In genomic region chr6:97412511-97412910, GRCh38 we compare ENCODE assay signal across 36 cellular contexts.
"Had no signal": no experiment of that assay in that cellular context is flagged by ENCODE, and none has a peak within 500 bp of the region (broad histone marks: within the 10 kb centered on the region; RNA-seq: fewer than 3 reads in every experiment).

No MANE protein-coding gene starts in this region.

- H3K4me1 Mint-ChIP-seq: activated CD4-positive, alpha-beta T cell treated with anti-CD3 and anti-CD28 coated beads for 36 hours; activated CD4-positive, alpha-beta T cell treated with anti-CD3 and anti-CD28 coated beads, Interleukin-2, amount 10 ng/mL, durations not matched to agents 24 days and 14 days; activated CD8-positive, alpha-beta memory T cell treated with anti-CD3 and anti-CD28 coated beads, Interleukin-2, amount 10 ng/mL, durations not matched to agents 7 days and 5 days; activated naive CD4-positive, alpha-beta T cell treated with anti-CD3 and anti-CD28 coated beads, Interleukin-2, amount 50 U/mL, for 24 hours; activated naive CD8-positive, alpha-beta T cell treated with anti-CD3 and anti-CD28 coated beads for 36 hours; activated naive CD8-positive, alpha-beta T cell treated with anti-CD3 and anti-CD28 coated beads, Interleukin-2, amount 50 U/mL, for 24 hours; T-helper 17 cell had no signal

- H3K27me3 ChIP-seq: adrenal gland, body of pancreas, esophagus muscularis mucosa, foreskin keratinocyte, gastrocnemius medialis, heart left ventricle had no signal

- DNase-seq: activated CD4-positive, alpha-beta memory T cell treated with anti-CD3 and anti-CD28 coated beads for 36 hours; activated CD4-positive, alpha-beta T cell treated with anti-CD3 and anti-CD28 coated beads for 36 hours; activated CD4-positive, alpha-beta T cell treated with anti-CD3 and anti-CD28 coated beads, Interleukin-2, amount 10 ng/mL, durations not matched to agents 24 days and 14 days; activated CD4-positive, CD25-positive, alpha-beta regulatory T cell; activated CD4-positive, CD25-positive, alpha-beta regulatory T cell treated with anti-CD3 and anti-CD28 coated beads, Interleukin-2, amount 50 U/mL, for 72 hours; activated CD8-positive, alpha-beta memory T cell treated with anti-CD3 and anti-CD28 coated beads, Interleukin-2, amount 10 ng/mL, durations not matched to agents 7 days and 5 days; activated CD8-positive, alpha-beta memory T cell treated with anti-CD3 and anti-CD28 coated beads, Interleukin-2, amount 50 U/mL, for 4 hours; activated CD8-positive, alpha-beta T cell treated with anti-CD3 and anti-CD28 coated beads, Interleukin-2, amount 10 ng/mL, durations not matched to agents 7 days and 5 days; activated effector memory CD4-positive, alpha-beta T cell treated with anti-CD3 and anti-CD28 coated beads, Interleukin-2, amount 50 U/mL, for 16 hours; activated naive CD4-positive, alpha-beta T cell treated with anti-CD3 and anti-CD28 coated beads for 36 hours; activated naive CD8-positive, alpha-beta T cell treated with anti-CD3 and anti-CD28 coated beads for 36 hours; activated naive CD8-positive, alpha-beta T cell treated with anti-CD3 and anti-CD28 coated beads, Interleukin-2, amount 50 U/mL, for 24 hours; activated T-cell treated with anti-CD3 and anti-CD28 coated beads, Interleukin-2, amount 50 U/mL, for 1 hour; activated T-cell treated with anti-CD3 and anti-CD28 coated beads, Interleukin-2, amount 50 U/mL, for 48 hours; adrenal gland; amygdala; aorta; body of pancreas; caudate nucleus; cortex of kidney; dermis blood vessel endothelial cell; effector CD4-positive, alpha-beta T cell; effector memory CD8-positive, alpha-beta T cell; erythroblast; foreskin keratinocyte; gastrocnemius medialis; glutamatergic neuron; heart left ventricle; T-helper 17 cell; T1000 had no signal

- ATAC-seq: activated CD4-positive, alpha-beta T cell treated with anti-CD3 and anti-CD28 coated beads for 36 hours; activated CD8-positive, alpha-beta memory T cell treated with anti-CD3 and anti-CD28 coated beads, Interleukin-2, amount 10 ng/mL, durations not matched to agents 7 days and 5 days; activated CD8-positive, alpha-beta T cell treated with anti-CD3 and anti-CD28 coated beads, Interleukin-2, amount 10 ng/mL, durations not matched to agents 7 days and 5 days; activated naive CD8-positive, alpha-beta T cell treated with anti-CD3 and anti-CD28 coated beads, Interleukin-2, amount 50 U/mL, for 24 hours; body of pancreas; effector memory CD8-positive, alpha-beta T cell; foreskin keratinocyte; gastrocnemius medialis; heart left ventricle; T-helper 17 cell had no signal

- H3K9me3 ChIP-seq: adrenal gland, body of pancreas, gastrocnemius medialis, heart left ventricle had no signal

- H3K27me3 Mint-ChIP-seq: activated naive CD8-positive, alpha-beta T cell treated with anti-CD3 and anti-CD28 coated beads, Interleukin-2, amount 50 U/mL, for 24 hours had no signal

- FAIRE-seq: colon had no signal

- H3K27ac Mint-ChIP-seq: activated CD4-positive, alpha-beta memory T cell treated with anti-CD3 and anti-CD28 coated beads for 36 hours; activated CD4-positive, alpha-beta T cell treated with anti-CD3 and anti-CD28 coated beads for 36 hours; activated CD4-positive, alpha-beta T cell treated with anti-CD3 and anti-CD28 coated beads, Interleukin-2, amount 10 ng/mL, durations not matched to agents 24 days and 14 days; activated CD8-positive, alpha-beta memory T cell treated with anti-CD3 and anti-CD28 coated beads, Interleukin-2, amount 10 ng/mL, durations not matched to agents 7 days and 5 days; activated CD8-positive, alpha-beta T cell treated with anti-CD3 and anti-CD28 coated beads, Interleukin-2, amount 10 ng/mL, durations not matched to agents 7 days and 5 days; activated naive CD4-positive, alpha-beta T cell treated with anti-CD3 and anti-CD28 coated beads for 36 hours; activated naive CD4-positive, alpha-beta T cell treated with anti-CD3 and anti-CD28 coated beads, Interleukin-2, amount 50 U/mL, for 24 hours; activated naive CD8-positive, alpha-beta T cell treated with anti-CD3 and anti-CD28 coated beads for 36 hours; activated naive CD8-positive, alpha-beta T cell treated with anti-CD3 and anti-CD28 coated beads, Interleukin-2, amount 50 U/mL, for 24 hours; activated T-helper 1 cell treated with anti-CD3 and anti-CD28 coated beads, Interleukin-12 subunit alpha, Interleukin-12 subunit beta, Interleukin-2, Interleukin-4 antibody, amounts not matched to agents 30 ng/mL and 10 ng/mL and 1 ng/mL, durations not matched to agents 14 hours and 24 hours and 36 hours; activated T-helper 2 cell treated with anti-CD3 and anti-CD28 coated beads, Interferon-gamma antibody, Interleukin-2, Interleukin-4, amounts not matched to agents 10 μg/mL and 5 μg/mL and 100 μg/mL, durations not matched to agents 14 hours and 24 hours and 36 hours; effector memory CD8-positive, alpha-beta T cell; T-helper 17 cell; T-helper 2 cell treated with Interferon-gamma antibody and Interleukin-4, amounts not matched to agents 5 μg/mL and 100 μg/mL, for 36 hours had no signal

- H3K36me3 ChIP-seq: adrenal gland, esophagus muscularis mucosa, gastrocnemius medialis, heart left ventricle had no signal

- H3K9me3 Mint-ChIP-seq: activated CD4-positive, alpha-beta memory T cell treated with anti-CD3 and anti-CD28 coated beads for 36 hours; activated CD4-positive, alpha-beta T cell treated with anti-CD3 and anti-CD28 coated beads, Interleukin-2, amount 10 ng/mL, durations not matched to agents 24 days and 14 days; activated naive CD4-positive, alpha-beta T cell treated with anti-CD3 and anti-CD28 coated beads for 36 hours; activated naive CD4-positive, alpha-beta T cell treated with anti-CD3 and anti-CD28 coated beads, Interleukin-2, amount 50 U/mL, for 24 hours; activated naive CD8-positive, alpha-beta T cell treated with anti-CD3 and anti-CD28 coated beads for 36 hours; activated T-helper 1 cell treated with anti-CD3 and anti-CD28 coated beads, Interleukin-12 subunit alpha, Interleukin-12 subunit beta, Interleukin-2, Interleukin-4 antibody, amounts not matched to agents 30 ng/mL and 10 ng/mL and 1 ng/mL, durations not matched to agents 14 hours and 24 hours and 36 hours; activated T-helper 2 cell treated with anti-CD3 and anti-CD28 coated beads, Interferon-gamma antibody, Interleukin-2, Interleukin-4, amounts not matched to agents 10 μg/mL and 5 μg/mL and 100 μg/mL, durations not matched to agents 14 hours and 24 hours and 36 hours; effector memory CD8-positive, alpha-beta T cell; T-helper 2 cell treated with Interferon-gamma antibody and Interleukin-4, amounts not matched to agents 5 μg/mL and 100 μg/mL, for 36 hours had no signal

- H3K27ac ChIP-seq: adrenal gland, body of pancreas, esophagus muscularis mucosa, foreskin keratinocyte, gastrocnemius medialis, heart left ventricle had no signal

- H3K4me3 ChIP-seq: adrenal gland, body of pancreas, esophagus muscularis mucosa, gastrocnemius medialis, heart left ventricle had no signal

- H3K36me3 Mint-ChIP-seq: activated CD4-positive, alpha-beta memory T cell treated with anti-CD3 and anti-CD28 coated beads for 36 hours; activated CD8-positive, alpha-beta memory T cell treated with anti-CD3 and anti-CD28 coated beads, Interleukin-2, amount 10 ng/mL, durations not matched to agents 7 days and 5 days; activated naive CD4-positive, alpha-beta T cell treated with anti-CD3 and anti-CD28 coated beads, Interleukin-2, amount 50 U/mL, for 24 hours; activated naive CD8-positive, alpha-beta T cell treated with anti-CD3 and anti-CD28 coated beads for 36 hours had no signal

- H3K4me3 Mint-ChIP-seq: activated CD4-positive, alpha-beta memory T cell treated with anti-CD3 and anti-CD28 coated beads for 36 hours; activated CD4-positive, alpha-beta T cell treated with anti-CD3 and anti-CD28 coated beads for 36 hours; activated CD4-positive, alpha-beta T cell treated with anti-CD3 and anti-CD28 coated beads, Interleukin-2, amount 10 ng/mL, durations not matched to agents 24 days and 14 days; activated CD8-positive, alpha-beta memory T cell treated with anti-CD3 and anti-CD28 coated beads, Interleukin-2, amount 10 ng/mL, durations not matched to agents 7 days and 5 days; activated CD8-positive, alpha-beta T cell treated with anti-CD3 and anti-CD28 coated beads, Interleukin-2, amount 10 ng/mL, durations not matched to agents 7 days and 5 days; activated naive CD4-positive, alpha-beta T cell treated with anti-CD3 and anti-CD28 coated beads for 36 hours; activated naive CD4-positive, alpha-beta T cell treated with anti-CD3 and anti-CD28 coated beads, Interleukin-2, amount 50 U/mL, for 24 hours; activated naive CD8-positive, alpha-beta T cell treated with anti-CD3 and anti-CD28 coated beads for 36 hours; activated naive CD8-positive, alpha-beta T cell treated with anti-CD3 and anti-CD28 coated beads, Interleukin-2, amount 50 U/mL, for 24 hours; activated T-helper 1 cell treated with anti-CD3 and anti-CD28 coated beads, Interleukin-12 subunit alpha, Interleukin-12 subunit beta, Interleukin-2, Interleukin-4 antibody, amounts not matched to agents 30 ng/mL and 10 ng/mL and 1 ng/mL, durations not matched to agents 14 hours and 24 hours and 36 hours; effector memory CD8-positive, alpha-beta T cell; T-helper 2 cell treated with Interferon-gamma antibody and Interleukin-4, amounts not matched to agents 5 μg/mL and 100 μg/mL, for 36 hours had no signal

- H3K4me1 ChIP-seq: adrenal gland, body of pancreas, esophagus muscularis mucosa, foreskin keratinocyte, gastrocnemius medialis, heart left ventricle had no signal
